Comparison of ENCODE assay signal across 16 cellular contexts in genomic region chr16:30141750-30142149, GRCh38. TPM values are rescaled to one million over a fixed set of nuclear protein-coding genes. Genes with fewer than 3 reads are reported as not detected.
DNase-seq lines count a peak whose midpoint lies in the region; ATAC-seq, FAIRE-seq and TF ChIP-seq lines count a peak whose summit lies in the region.
"Had no signal": no experiment of that assay in that cellular context is flagged by ENCODE, and none has a peak within 500 bp of the region (broad histone marks: within the 10 kb centered on the region; RNA-seq: fewer than 3 reads in every experiment).

No MANE protein-coding gene starts in this region.

- H3K4me3 ChIP-seq in MM.1S (ENCODE audit: low read length) = no peak overlapping the region
- H3K4me3 ChIP-seq in K562 = no peak overlapping the region
- H3K4me3 ChIP-seq: A549, HAP-1 had no signal

- H3K4me1 Mint-ChIP-seq in activated T-cell treated with anti-CD3 and anti-CD28 coated beads, Interleukin-2, amount 50 U/mL, for 4 hours (ENCODE audit: low read depth) = peaks cover 13% of the 10 kb centered on the region

- H2AFZ ChIP-seq in MM.1S (ENCODE audit: low read length) (peak overlapping the region; percentile 53; the same call in 1 of the 2 replicates), K562 (ENCODE audit: low read depth, low read length) (no peak overlapping the region)

- no peak for DNase-seq in activated T-cell treated with anti-CD3 and anti-CD28 coated beads, Interleukin-2, amount 50 U/mL, for 4 hours
- DNase-seq in activated T-cell treated with anti-CD3 and anti-CD28 coated beads for 4 hours (no peak), MM.1S (no peak), K562 (ENCODE audit: extremely low read depth in 1 of 4, low spot score in 3 of 4) (no peak)
- DNase-seq: CD4-positive, alpha-beta memory T cell; GF-D8; Karpas-422; NCI-H1048; NCI-H1436; NCI-H1930; NCI-H345; NCI-H524 treated with DMSO at 0.1 percent for 48 hours; SHP77 had no signal

- WGBS in K562 (ENCODE audit: insufficient coverage, low coverage, missing lambda C conversion rate) = 75% methylated on average over 2 of the region's 2 CpGs

- peak; percentile 11 for FAIRE-seq in K562 (lab: Jason Lieb, UNC)
- FAIRE-seq: A549 had no signal

- no peaks in the 10 kb centered on the region for H3K9me3 Mint-ChIP-seq in activated T-cell treated with anti-CD3 and anti-CD28 coated beads, Interleukin-2, amount 50 U/mL, for 4 hours
- H3K9me3 Mint-ChIP-seq: CD4-positive, alpha-beta memory T cell had no signal

- TF ChIP-seq EP300 in K562 (IDR thresholded peaks at IDR 0.05; ENCODE audit: low read length) = no peak

- POLR2A ChIA-PET in K562 (lab: Yijun Ruan, JAX) = interaction anchor here (0.6 to 0.7 kb wide), 2 partner anchors 16 to 1271 kb away, joined by 3 read pairs; no protein-coding TSS in a partner anchor

- no peaks in the 10 kb centered on the region for H4K20me1 ChIP-seq in MM.1S (ENCODE audit: insufficient read depth, low read length)
- H4K20me1 ChIP-seq in K562 (replicated peaks; ENCODE audit: control insufficient read depth, insufficient read depth, low read length) = no peaks in the 10 kb centered on the region

- TF ChIP-seq CTCF in MM.1S (IDR thresholded peaks at IDR 0.05; ENCODE audit: low read length) = no peak
- TF ChIP-seq CTCF in K562 (IDR thresholded peaks at IDR 0.05 in 2 of 3, conservative IDR thresholded peaks at IDR 0.05 in 1 of 3; ENCODE audit: insufficient read depth in 2 of 3, low read depth in 1 of 3, low read length in 3 of 3) = no peak

- H3K27ac ChIP-seq in MM.1S (ENCODE audit: low read length) = no peak overlapping the region
- no peak overlapping the region for H3K27ac ChIP-seq in K562 (ENCODE audit: extremely low read depth, low read depth, low read length)
- H3K27ac ChIP-seq: A549 had no signal

- H3K79me2 ChIP-seq in MM.1S (ENCODE audit: low read length) = no peaks in the 10 kb centered on the region
- H3K79me2 ChIP-seq in K562 (ENCODE audit: control insufficient read depth, insufficient read depth, low read length) = no peaks in the 10 kb centered on the region

- in situ Hi-C loops in K562 (cut with MboI) = loop anchor here (25.0 kb wide), 1 partner anchor 679 kb away; the partner anchor contains the start of genes BOLA2, SLX1B and SULT1A4

- TF ChIP-seq RAD21 in K562 (CRISPR knock-in tag; conservative IDR thresholded peaks at IDR 0.05 in 1 of 2, IDR thresholded peaks at IDR 0.05 in 1 of 2) = no peak

- H3K9me3 ChIP-seq in MM.1S (replicated peaks; ENCODE audit: insufficient read depth, low read length) (no peaks in the 10 kb centered on the region), K562 (replicated peaks; ENCODE audit: control insufficient read depth, insufficient read depth, low read depth, low read length) (no peaks in the 10 kb centered on the region)
- H3K9me3 ChIP-seq: A549, HAP-1 had no signal

- peak; percentile 30 to 38 for ATAC-seq in activated T-cell treated with anti-CD3 and anti-CD28 coated beads, Interleukin-2, amount 50 U/mL, for 4 hours
- ATAC-seq in K562 = no peak
- ATAC-seq in GM21390 (IDR thresholded peaks at IDR 0.05; ENCODE audit: unreplicated experiment) = no peak
- ATAC-seq: A549 had no signal

- H3K36me3 Mint-ChIP-seq in activated T-cell treated with anti-CD3 and anti-CD28 coated beads, Interleukin-2, amount 50 U/mL, for 4 hours (ENCODE audit: insufficient read depth) = no peaks in the 10 kb centered on the region
- H3K36me3 Mint-ChIP-seq: CD4-positive, alpha-beta memory T cell had no signal

- CTCF ChIA-PET in K562 (lab: Yijun Ruan, JAX; ENCODE audit: low intra/inter-chr PET ratio) = interaction anchor here (0.6 kb wide), 1 partner anchor 488 kb away, joined by 4 read pairs; no protein-coding TSS in a partner anchor

- no peaks in the 10 kb centered on the region for H3K9me1 ChIP-seq in K562 (ENCODE audit: control insufficient read depth, insufficient read depth, low read length)

- H3F3A ChIP-seq in MM.1S (ENCODE audit: insufficient read depth, low read length) = no peaks in the 10 kb centered on the region

- no peaks in the 10 kb centered on the region for H3K27me3 Mint-ChIP-seq in activated T-cell treated with anti-CD3 and anti-CD28 coated beads, Interleukin-2, amount 50 U/mL, for 4 hours (ENCODE audit: low read depth)
- H3K27me3 Mint-ChIP-seq: CD4-positive, alpha-beta memory T cell had no signal

- BruUV-seq in K562 (replicated peaks; lab: Mats Ljungman, UMichigan) = no TSS peak

- H3K4me1 ChIP-seq in MM.1S (ENCODE audit: low read length) (peaks cover 4% of the 10 kb centered on the region; the same call in 1 of the 2 replicates), K562 (replicated peaks in 1 of 2; ENCODE audit: control insufficient read depth in 2 of 2, insufficient read depth in 2 of 2, low read length in 2 of 2) (peaks cover 6 to 7% of the 10 kb centered on the region in 2 experiments; a peak in 4 of 5 replicates)
- H3K4me1 ChIP-seq: HAP-1 had no signal

- H3K4me2 ChIP-seq in MM.1S (ENCODE audit: low read depth, low read length) (no peak overlapping the region), K562 (ENCODE audit: insufficient read depth, low read length) (no peak overlapping the region)
- H3K4me2 ChIP-seq: A549 had no signal

- no peaks in the 10 kb centered on the region for H3K9me2 ChIP-seq in MM.1S (replicated peaks; ENCODE audit: insufficient read depth, low read length)

- no peak for TF ChIP-seq POLR2A in K562 (conservative IDR thresholded peaks at IDR 0.05)

- no peak overlapping the region for H3K9ac ChIP-seq in MM.1S (ENCODE audit: low read length)
- H3K9ac ChIP-seq in K562 (ENCODE audit: insufficient read depth in 1 of 2, low read depth in 2 of 2, low read length in 2 of 2) = no peak overlapping the region

- intact Hi-C loops in K562 (cut with micrococcal nuclease) = no loop called here

- H3K36me3 ChIP-seq in MM.1S (replicated peaks; ENCODE audit: insufficient read depth, low read length) (no peaks in the 10 kb centered on the region), K562 (ENCODE audit: control insufficient read depth, insufficient read depth, low read length) (no peaks in the 10 kb centered on the region)
- H3K36me3 ChIP-seq: HAP-1 had no signal

- no peak overlapping the region for H3K4me3 Mint-ChIP-seq in activated T-cell treated with anti-CD3 and anti-CD28 coated beads, Interleukin-2, amount 50 U/mL, for 4 hours

- H3K27me3 ChIP-seq in MM.1S (replicated peaks; ENCODE audit: insufficient read depth, low read length) (no peaks in the 10 kb centered on the region), K562 (ENCODE audit: control insufficient read depth in 2 of 2, insufficient read depth in 2 of 2, low read length in 2 of 2) (no peaks in the 10 kb centered on the region)

RNA-seq across cellular contexts. Expression of gene MAPK3, which starts 18.7 kb away (rescaled TPM):
- 10 to 100 TPM; 29.1 to 37.5 (median 32.6) TPM for total RNA-seq in activated T-cell treated with anti-CD3 and anti-CD28 coated beads, Interleukin-2, amount 50 U/mL, for 4 hours
- 34.1 and 84.8 TPM in 2 replicates for total RNA-seq in K562 (2011; cell fraction: chromatin; rRNA removed; ENCODE audit: low replicate concordance)
- 44.0 and 46.2 TPM in 2 replicates for total RNA-seq in K562 (2011; cell fraction: nucleolus; rRNA removed)
- total RNA-seq in K562 (2011; cell fraction: nucleoplasm; rRNA removed) = 36.1 and 36.9 TPM in 2 replicates
- total RNA-seq in K562 (2014; rRNA removed) (15.7 and 38.0 TPM in 2 replicates), K562 (2014; rRNA removed; fragmentation: Illumina TruSeq; extraction: Trizol) (11.3 and 12.0 TPM in 2 replicates), K562 (2015; rRNA removed; fragmentation: Illumina TruSeq; extraction: Trizol) (13.3 and 13.9 TPM in 2 replicates), K562 (2021) (41.2 and 44.5 TPM in 2 replicates)
- polyA plus RNA-seq in K562 (2011; rRNA removed) (44.0 and 70.0 TPM in 2 replicates), K562 (2014; fragmentation: Illumina TruSeq; extraction: Trizol) (46.6 and 55.3 TPM in 2 replicates), K562 (2014; fragmentation: Nextera tagmentation; extraction: Ambion mirVana) (1 to 10 TPM; 1.0 to 1.9 TPM), K562 (2014; rRNA removed) (23.4 and 33.8 TPM in 2 replicates)
- polyA plus RNA-seq in K562 (2011; cell fraction: cytosol; rRNA removed) = 59.6 and 73.9 TPM in 2 replicates
- 91.3 and 92.1 TPM in 2 replicates for polyA plus RNA-seq in K562 (2011; cell fraction: nucleus; rRNA removed)
- 36.1 and 53.3 TPM in 2 replicates for polyA plus RNA-seq in K562 (2012)
- 12.3 and 13.1 TPM in 2 replicates for polyA minus RNA-seq in K562 (2011; rRNA and poly(A)+ RNA removed)
- polyA minus RNA-seq in K562 (2011; cell fraction: cytosol; rRNA and poly(A)+ RNA removed) = 12.5 and 21.2 TPM in 2 replicates
- 10.9 and 17.3 TPM in 2 replicates for polyA minus RNA-seq in K562 (2011; cell fraction: nucleus; rRNA and poly(A)+ RNA removed)

RNA-seq across cellular contexts. Expression of gene GDPD3, which starts 28.4 kb away (rescaled TPM):
- 1 to 10 TPM in 2 of 3 donors, under 1 TPM in 1; 0.76 to 3.3 (median 2.7) TPM for total RNA-seq in activated T-cell treated with anti-CD3 and anti-CD28 coated beads, Interleukin-2, amount 50 U/mL, for 4 hours
- total RNA-seq in K562 (2011; cell fraction: chromatin; rRNA removed; ENCODE audit: low replicate concordance) = 4.9 and 20.8 TPM in 2 replicates
- 8.7 and 14.0 TPM in 2 replicates for total RNA-seq in K562 (2011; cell fraction: nucleolus; rRNA removed)
- 7.3 and 8.0 TPM in 2 replicates for total RNA-seq in K562 (2011; cell fraction: nucleoplasm; rRNA removed)
- total RNA-seq in K562 (2014; rRNA removed) (0.90 and 0.91 TPM in 2 replicates), K562 (2014; rRNA removed; fragmentation: Illumina TruSeq; extraction: Trizol) (0.47 and 0.54 TPM in 2 replicates), K562 (2015; rRNA removed; fragmentation: Illumina TruSeq; extraction: Trizol) (1.1 TPM in 2 replicates), K562 (2021) (1.7 and 3.9 TPM in 2 replicates)
- polyA plus RNA-seq in K562 (2011; rRNA removed) (1.9 and 2.5 TPM in 2 replicates), K562 (2014; fragmentation: Illumina TruSeq; extraction: Trizol) (1.0 and 1.3 TPM in 2 replicates), K562 (2014; fragmentation: Nextera tagmentation; extraction: Ambion mirVana) (1 to 10 TPM in 1 of 2 experiments, under 1 TPM in 1; 0.51 to 1.4 TPM), K562 (2014; rRNA removed) (1.2 and 1.7 TPM in 2 replicates)
- polyA plus RNA-seq in K562 (2011; cell fraction: cytosol; rRNA removed) = 0.83 and 1.4 TPM in 2 replicates
- 14.1 and 18.8 TPM in 2 replicates for polyA plus RNA-seq in K562 (2011; cell fraction: nucleus; rRNA removed)
- polyA plus RNA-seq in K562 (2012) = 1.5 and 4.7 TPM in 2 replicates
- polyA minus RNA-seq in K562 (2011; rRNA and poly(A)+ RNA removed) = 0.18 and 0.53 TPM in 2 replicates
- polyA minus RNA-seq in K562 (2011; cell fraction: cytosol; rRNA and poly(A)+ RNA removed) = 2.8 TPM in 1 of 2 replicates, not detected in the other
- polyA minus RNA-seq in K562 (2011; cell fraction: nucleus; rRNA and poly(A)+ RNA removed) = 1.8 and 2.7 TPM in 2 replicates

RNA-seq across cellular contexts. Expression of gene CORO1A, which starts 41.7 kb away (rescaled TPM):
- 100 to 1,000 TPM; 747 to 940 (median 832) TPM for total RNA-seq in activated T-cell treated with anti-CD3 and anti-CD28 coated beads, Interleukin-2, amount 50 U/mL, for 4 hours
- 1.4 and 6.7 TPM in 2 replicates for total RNA-seq in K562 (2011; cell fraction: chromatin; rRNA removed; ENCODE audit: low replicate concordance)
- 4.3 and 5.3 TPM in 2 replicates for total RNA-seq in K562 (2011; cell fraction: nucleolus; rRNA removed)
- total RNA-seq in K562 (2011; cell fraction: nucleoplasm; rRNA removed) = 1.7 and 3.4 TPM in 2 replicates
- 7.6 and 7.8 TPM in 2 replicates for total RNA-seq in K562 (2014; rRNA removed)
- 1.3 and 2.2 TPM in 2 replicates for total RNA-seq in K562 (2014; rRNA removed; fragmentation: Illumina TruSeq; extraction: Trizol)
- total RNA-seq in K562 (2015; rRNA removed; fragmentation: Illumina TruSeq; extraction: Trizol) = 17.4 and 18.5 TPM in 2 replicates
- 17.8 and 21.1 TPM in 2 replicates for total RNA-seq in K562 (2021)
- polyA plus RNA-seq in K562 (2011; rRNA removed) = 6.8 and 23.9 TPM in 2 replicates
- 21.5 and 33.0 TPM in 2 replicates for polyA plus RNA-seq in K562 (2011; cell fraction: cytosol; rRNA removed)
- polyA plus RNA-seq in K562 (2011; cell fraction: nucleus; rRNA removed) = 21.8 and 31.6 TPM in 2 replicates
- polyA plus RNA-seq in K562 (2012) = 10.2 and 42.2 TPM in 2 replicates
- 8.3 and 14.3 TPM in 2 replicates for polyA plus RNA-seq in K562 (2014; fragmentation: Illumina TruSeq; extraction: Trizol)
- under 1 TPM; 0.22 to 0.31 TPM for polyA plus RNA-seq in K562 (2014; fragmentation: Nextera tagmentation; extraction: Ambion mirVana)
- 19.1 and 23.8 TPM in 2 replicates for polyA plus RNA-seq in K562 (2014; rRNA removed)
- 3.4 and 4.6 TPM in 2 replicates for polyA minus RNA-seq in K562 (2011; rRNA and poly(A)+ RNA removed)
- 5.8 and 15.8 TPM in 2 replicates for polyA minus RNA-seq in K562 (2011; cell fraction: cytosol; rRNA and poly(A)+ RNA removed)
- 2.6 and 7.7 TPM in 2 replicates for polyA minus RNA-seq in K562 (2011; cell fraction: nucleus; rRNA and poly(A)+ RNA removed)

RNA-seq across cellular contexts. Expression of gene YPEL3, which starts 45.7 kb away (rescaled TPM):
- total RNA-seq in activated T-cell treated with anti-CD3 and anti-CD28 coated beads, Interleukin-2, amount 50 U/mL, for 4 hours = 1 to 10 TPM; 4.4 to 7.2 (median 6.1) TPM
- total RNA-seq in K562 (2011; cell fraction: chromatin; rRNA removed; ENCODE audit: low replicate concordance) = 14.3 and 26.4 TPM in 2 replicates
- 14.2 and 18.0 TPM in 2 replicates for total RNA-seq in K562 (2011; cell fraction: nucleolus; rRNA removed)
- 21.4 and 28.6 TPM in 2 replicates for total RNA-seq in K562 (2011; cell fraction: nucleoplasm; rRNA removed)
- total RNA-seq in K562 (2014; rRNA removed) = 3.0 and 4.6 TPM in 2 replicates
- total RNA-seq in K562 (2014; rRNA removed; fragmentation: Illumina TruSeq; extraction: Trizol) = 1.0 and 1.8 TPM in 2 replicates
- total RNA-seq in K562 (2015; rRNA removed; fragmentation: Illumina TruSeq; extraction: Trizol) = 1.1 and 1.3 TPM in 2 replicates
- total RNA-seq in K562 (2021) = 5.7 and 6.7 TPM in 2 replicates
- 3.9 and 6.8 TPM in 2 replicates for polyA plus RNA-seq in K562 (2011; rRNA removed)
- 7.5 and 14.0 TPM in 2 replicates for polyA plus RNA-seq in K562 (2011; cell fraction: cytosol; rRNA removed)
- polyA plus RNA-seq in K562 (2011; cell fraction: nucleus; rRNA removed) = 18.2 and 22.9 TPM in 2 replicates
- polyA plus RNA-seq in K562 (2012) = 12.5 and 45.8 TPM in 2 replicates
- polyA plus RNA-seq in K562 (2014; fragmentation: Illumina TruSeq; extraction: Trizol) = 2.9 and 4.4 TPM in 2 replicates
- under 1 TPM; 0.41 to 0.42 TPM for polyA plus RNA-seq in K562 (2014; fragmentation: Nextera tagmentation; extraction: Ambion mirVana)
- 8.6 and 15.0 TPM in 2 replicates for polyA plus RNA-seq in K562 (2014; rRNA removed)
- 1.0 and 1.5 TPM in 2 replicates for polyA minus RNA-seq in K562 (2011; rRNA and poly(A)+ RNA removed)
- polyA minus RNA-seq in K562 (2011; cell fraction: cytosol; rRNA and poly(A)+ RNA removed) = 1.8 and 2.3 TPM in 2 replicates
- 2.4 and 4.3 TPM in 2 replicates for polyA minus RNA-seq in K562 (2011; cell fraction: nucleus; rRNA and poly(A)+ RNA removed)

RNA-seq across cellular contexts. Expression of gene TBX6, which starts 50.0 kb away (rescaled TPM):
- total RNA-seq in activated T-cell treated with anti-CD3 and anti-CD28 coated beads, Interleukin-2, amount 50 U/mL, for 4 hours = under 1 TPM; 0.33 to 0.87 (median 0.48) TPM
- 0.55 and 0.69 TPM in 2 replicates for total RNA-seq in K562 (2011; cell fraction: chromatin; rRNA removed; ENCODE audit: low replicate concordance)
- 1.1 and 1.2 TPM in 2 replicates for total RNA-seq in K562 (2011; cell fraction: nucleolus; rRNA removed)
- 0.73 and 1.1 TPM in 2 replicates for total RNA-seq in K562 (2011; cell fraction: nucleoplasm; rRNA removed)
- total RNA-seq in K562 (2014; rRNA removed) (0.09 and 0.73 TPM in 2 replicates), K562 (2014; rRNA removed; fragmentation: Illumina TruSeq; extraction: Trizol) (0.11 TPM in 1 of 2 replicates, not detected in the other), K562 (2015; rRNA removed; fragmentation: Illumina TruSeq; extraction: Trizol) (0.07 and 0.23 TPM in 2 replicates), K562 (2021) (0.18 and 0.51 TPM in 2 replicates)
- polyA plus RNA-seq in K562 (2011; rRNA removed) (0.07 and 0.16 TPM in 2 replicates), K562 (2014; fragmentation: Illumina TruSeq; extraction: Trizol) (0.30 and 0.31 TPM in 2 replicates), K562 (2014; fragmentation: Nextera tagmentation; extraction: Ambion mirVana) (not detected), K562 (2014; rRNA removed) (0.51 and 0.58 TPM in 2 replicates)
- 0.10 and 0.18 TPM in 2 replicates for polyA plus RNA-seq in K562 (2011; cell fraction: cytosol; rRNA removed)
- 0.88 and 0.97 TPM in 2 replicates for polyA plus RNA-seq in K562 (2011; cell fraction: nucleus; rRNA removed)
- polyA plus RNA-seq in K562 (2012) = 0.22 and 0.51 TPM in 2 replicates
- polyA minus RNA-seq in K562 (2011; rRNA and poly(A)+ RNA removed) = not detected in 2 replicates
- not detected in 2 replicates for polyA minus RNA-seq in K562 (2011; cell fraction: cytosol; rRNA and poly(A)+ RNA removed)
- 0.22 and 0.54 TPM in 2 replicates for polyA minus RNA-seq in K562 (2011; cell fraction: nucleus; rRNA and poly(A)+ RNA removed)

Comparison
In these comparisons a context has a peak if more than half of its experiments do, and no peak if none do; other contexts are left out.
1. ATAC-seq: peak in activated T-cell treated with anti-CD3 and anti-CD28 coated beads, Interleukin-2, amount 50 U/mL, for 4 hours (2 of 2); none in K562 (single experiment) and GM21390 (single experiment).
2. RNA of gene CORO1A, which starts 41.7 kb away (total RNA-seq): 747 to 940 TPM in activated T-cell treated with anti-CD3 and anti-CD28 coated beads, Interleukin-2, amount 50 U/mL, for 4 hours; 1.3 to 21.1 TPM in K562; every median in the first group is over 10 times any median in the second.